In genomic region chr11:4105916-4106315, GRCh38 we compare ENCODE assay signal across 29 cellular contexts.
"Had no signal": no experiment of that assay in that cellular context is flagged by ENCODE, and none has a peak within 500 bp of the region (broad histone marks: within the 10 kb centered on the region; RNA-seq: fewer than 3 reads in every experiment).

No MANE protein-coding gene starts in this region.

- H3K4me2 ChIP-seq: smooth muscle cell had no signal

- H3K9me3 ChIP-seq: neutrophil, pancreas, psoas muscle, right lobe of liver, sigmoid colon, spleen, stomach, thoracic aorta, thyroid gland, tibial nerve, upper lobe of left lung, vagina had no signal

- H3K4me1 Mint-ChIP-seq: nephron progenitor cell had no signal

- H3K27me3 ChIP-seq: neutrophil, pancreas, right lobe of liver, sigmoid colon, spleen, stomach, thyroid gland, tibial nerve, upper lobe of left lung, vagina had no signal

- H3K4me1 ChIP-seq: psoas muscle, right lobe of liver, sigmoid colon, thyroid gland, upper lobe of left lung, vagina had no signal

- H3K4me3 ChIP-seq: pancreas, psoas muscle, right lobe of liver, sigmoid colon, skin epidermis, smooth muscle cell, spleen, stomach, thoracic aorta, thyroid gland, tibial nerve, upper lobe of left lung, vagina had no signal

- H3K4me3 Mint-ChIP-seq: naive B cell; naive thymus-derived CD8-positive, alpha-beta T cell; natural killer cell treated with Interleukin-12 subunit alpha and Interleukin-12 subunit beta and Interleukin-15 and Interleukin-18, amount 100 ng/mL, for 72 hours; nephron progenitor cell; neural crest cell; stimulated activated memory B cell treated with anti-CD40 and anti-IgM and Interleukin-4, amounts not matched to agents 10 μg/mL and 1 μg/mL and 100 μg/mL, for 72 hours; stimulated activated naive CD8-positive, alpha-beta T cell treated with anti-CD3 and anti-CD28 coated beads, Interleukin-15, Interleukin-2, amounts not matched to agents 100 ng/mL and 50 ng/mL, for 24 hours had no signal

- DNase-seq: naive B cell; naive thymus-derived CD8-positive, alpha-beta T cell; nephron progenitor cell; nucleus accumbens; pancreas; psoas muscle; right cardiac atrium; right lobe of liver; sigmoid colon; spleen; stimulated activated CD4-positive, alpha-beta T cell treated with anti-CD3 and anti-CD28 coated beads, Interleukin-12 subunit alpha, Interleukin-12 subunit beta, amount 100 ng/mL, for 4 hours; stimulated activated CD4-positive, alpha-beta T cell treated with anti-CD3 and anti-CD28 coated beads, Interleukin-1b, Interleukin-23, amount 100 ng/mL, for 48 hours; stimulated activated CD4-positive, alpha-beta T cell treated with anti-CD3 and anti-CD28 coated beads, Interleukin-4, amount 100 ng/mL, for 1 hour; stimulated activated CD4-positive, alpha-beta T cell treated with anti-CD3 and anti-CD28 coated beads, Interleukin-4, amount 100 ng/mL, for 4 hours; stimulated activated CD8-positive, alpha-beta memory T cell treated with anti-CD3 and anti-CD28 coated beads, Interleukin-4, amount 100 ng/mL, for 48 hours; stimulated activated naive CD4-positive, alpha-beta T cell; stomach; thyroid gland; upper lobe of left lung had no signal

- H3K27ac ChIP-seq: neutrophil, pancreas, psoas muscle, right lobe of liver, sigmoid colon, skin epidermis, spleen, stomach, thoracic aorta, thyroid gland, tibial nerve, upper lobe of left lung, vagina had no signal

- H3K27me3 Mint-ChIP-seq: naive B cell; naive thymus-derived CD8-positive, alpha-beta T cell; natural killer cell treated with Interleukin-12 subunit alpha and Interleukin-12 subunit beta and Interleukin-15 and Interleukin-18, amount 100 ng/mL, for 72 hours; stimulated activated memory B cell treated with anti-CD40 and anti-IgM and Interleukin-4, amounts not matched to agents 10 μg/mL and 1 μg/mL and 100 μg/mL, for 72 hours; stimulated activated naive CD8-positive, alpha-beta T cell treated with anti-CD3 and anti-CD28 coated beads, Interleukin-15, Interleukin-2, amounts not matched to agents 100 ng/mL and 50 ng/mL, for 24 hours had no signal

- H3K27ac Mint-ChIP-seq: naive B cell; naive thymus-derived CD8-positive, alpha-beta T cell; natural killer cell treated with Interleukin-12 subunit alpha and Interleukin-12 subunit beta and Interleukin-15 and Interleukin-18, amount 100 ng/mL, for 72 hours; nephron progenitor cell; stimulated activated memory B cell treated with anti-CD40 and anti-IgM and Interleukin-4, amounts not matched to agents 10 μg/mL and 1 μg/mL and 100 μg/mL, for 72 hours; stimulated activated naive CD8-positive, alpha-beta T cell treated with anti-CD3 and anti-CD28 coated beads, Interleukin-15, Interleukin-2, amounts not matched to agents 100 ng/mL and 50 ng/mL, for 24 hours had no signal

- H3K9me3 Mint-ChIP-seq: naive B cell; naive thymus-derived CD8-positive, alpha-beta T cell; natural killer cell treated with Interleukin-12 subunit alpha and Interleukin-12 subunit beta and Interleukin-15 and Interleukin-18, amount 100 ng/mL, for 72 hours; nephron progenitor cell; neural crest cell; stimulated activated memory B cell treated with anti-CD40 and anti-IgM and Interleukin-4, amounts not matched to agents 10 μg/mL and 1 μg/mL and 100 μg/mL, for 72 hours; stimulated activated naive CD8-positive, alpha-beta T cell treated with anti-CD3 and anti-CD28 coated beads, Interleukin-15, Interleukin-2, amounts not matched to agents 100 ng/mL and 50 ng/mL, for 24 hours had no signal
